ENCODE assay signal across 24 cellular contexts in genomic region chr7:50400114-50400513, GRCh38. TPM values are rescaled to one million over a fixed set of nuclear protein-coding genes. Genes with fewer than 3 reads are reported as not detected.
DNase-seq lines count a peak whose midpoint lies in the region; ATAC-seq, FAIRE-seq and TF ChIP-seq lines count a peak whose summit lies in the region.
"Had no signal": no experiment of that assay in that cellular context is flagged by ENCODE, and none has a peak within 500 bp of the region (broad histone marks: within the 10 kb centered on the region; RNA-seq: fewer than 3 reads in every experiment).

No MANE protein-coding gene starts in this region.

- H3K27me3 ChIP-seq in aorta (ENCODE audit: control insufficient read depth in 1 of 2, insufficient read depth in 2 of 2, low read length in 1 of 2) (no peaks in the 10 kb centered on the region), HepG2 (ENCODE audit: control insufficient read depth in 1 of 2, insufficient read depth in 2 of 2, low read length in 2 of 2) (peaks cover 0 to 25% of the 10 kb centered on the region in 2 experiments; a peak in 2 of 5 replicates)
- H3K27me3 ChIP-seq: BLaER1, colonic mucosa had no signal

- TF ChIP-seq EP300 in HepG2 (IDR thresholded peaks at IDR 0.05; ENCODE audit: low read depth in 2 of 2, low read length in 2 of 2) (no peak), HepG2 (CRISPR knock-in tag; IDR thresholded peaks at IDR 0.05; ENCODE audit: borderline replicate concordance) (no peak)

- DNase-seq in activated CD8-positive, alpha-beta T cell treated with anti-CD3 and anti-CD28 coated beads, Interleukin-2, amount 10 ng/mL, durations not matched to agents 7 days and 5 days, result peak; percentile 18
- DNase-seq in activated CD8-positive, alpha-beta T cell treated with anti-CD3 and anti-CD28 coated beads for 36 hours, result no peak
- DNase-seq in T-helper 17 cell, result no peak
- DNase-seq in memory B cell (ENCODE audit: low spot score in 2 of 2), result no peak
- DNase-seq in aorta, result no peak
- DNase-seq in GM19238 (ENCODE audit: insufficient read length, low spot score), result no peak
- DNase-seq in HepG2 (ENCODE audit: low spot score), result no peak
- no peak for DNase-seq in nephron progenitor cell
- DNase-seq: activated naive CD4-positive, alpha-beta T cell treated with Interleukin-2 at 50 U/mL for 16 hours; activated T-cell treated with anti-CD3 and anti-CD28 coated beads, Interleukin-2, amount 50 U/mL, for 48 hours; amniotic stem cell; colonic mucosa; COR-L47; endodermal cell; NCI-H1105; NCI-H526 treated with DMSO at 0.1 percent for 48 hours; stimulated activated CD4-positive, alpha-beta T cell treated with anti-CD3 and anti-CD28 coated beads, Interleukin-1b, Interleukin-23, amount 100 ng/mL, for 48 hours; substantia nigra had no signal

- intact Hi-C loops in activated CD8-positive, alpha-beta T cell treated with anti-CD3 and anti-CD28 coated beads for 36 hours (cut with micrococcal nuclease), result no loop called here
- intact Hi-C loops in aorta (cut with DNase I), result no loop called here
- intact Hi-C loops in HepG2 (cut with micrococcal nuclease; ENCODE audit: unreplicated experiment), result no loop called here

- POLR2A ChIA-PET in activated CD8-positive, alpha-beta T cell treated with anti-CD3 and anti-CD28 coated beads, Interleukin-2, amount 10 ng/mL, durations not matched to agents 7 days and 5 days (lab: Charles Lee), result no interaction called here
- POLR2A ChIA-PET in activated CD8-positive, alpha-beta T cell treated with anti-CD3 and anti-CD28 coated beads for 36 hours (lab: Charles Lee), result interaction anchor here (1.7 kb wide), 1 partner anchor 17 kb away, joined by 4 read pairs; no protein-coding TSS in a partner anchor
- POLR2A ChIA-PET in HepG2 (lab: Yijun Ruan, JAX), result no interaction called here

- no peak for TF ChIP-seq POLR2A in HepG2 (IDR thresholded peaks at IDR 0.05; ENCODE audit: insufficient read depth in 1 of 2, low read depth in 2 of 2, low read length in 2 of 2)

- peaks cover 84% of the 10 kb centered on the region for H3K36me3 Mint-ChIP-seq in activated CD8-positive, alpha-beta T cell treated with anti-CD3 and anti-CD28 coated beads, Interleukin-2, amount 10 ng/mL, durations not matched to agents 7 days and 5 days (ENCODE audit: low read depth)
- H3K36me3 Mint-ChIP-seq in activated CD8-positive, alpha-beta T cell treated with anti-CD3 and anti-CD28 coated beads for 36 hours (ENCODE audit: low read depth), result peaks cover 84% of the 10 kb centered on the region
- H3K36me3 Mint-ChIP-seq in T-helper 17 cell (ENCODE audit: low read depth) (peaks cover 10% of the 10 kb centered on the region), memory B cell (peaks cover 57% of the 10 kb centered on the region), nephron progenitor cell (ENCODE audit: low read depth) (no peaks in the 10 kb centered on the region)

- no peaks in the 10 kb centered on the region for H3K79me2 ChIP-seq in HepG2 (ENCODE audit: insufficient read depth, low read length)

- no peak overlapping the region for H3K9ac ChIP-seq in HepG2 (ENCODE audit: insufficient read depth, low read depth, low read length)
- H3K9ac ChIP-seq: BLaER1 had no signal

- CTCF ChIA-PET in activated CD8-positive, alpha-beta T cell treated with anti-CD3 and anti-CD28 coated beads, Interleukin-2, amount 10 ng/mL, durations not matched to agents 7 days and 5 days (lab: Charles Lee), result no interaction called here
- CTCF ChIA-PET in activated CD8-positive, alpha-beta T cell treated with anti-CD3 and anti-CD28 coated beads for 36 hours (lab: Charles Lee), result no interaction called here
- CTCF ChIA-PET in HepG2 (lab: Yijun Ruan, JAX; ENCODE audit: low intra/inter-chr PET ratio, low total read pairs), result no interaction called here

- H3K36me3 ChIP-seq in aorta (ENCODE audit: control insufficient read depth in 1 of 2, insufficient read depth in 2 of 2, low read length in 1 of 2) (no peaks in the 10 kb centered on the region), HepG2 (replicated peaks in 1 of 2; ENCODE audit: control insufficient read depth in 1 of 2, insufficient read depth in 2 of 2, low read length in 2 of 2) (no peaks in the 10 kb centered on the region)
- H3K36me3 ChIP-seq: colonic mucosa, SJSA1 had no signal

- no TSS peak for BruUV-seq in HepG2 (replicated peaks; lab: Mats Ljungman, UMichigan)

- ATAC-seq in activated CD8-positive, alpha-beta T cell treated with anti-CD3 and anti-CD28 coated beads, Interleukin-2, amount 10 ng/mL, durations not matched to agents 7 days and 5 days, result no peak
- ATAC-seq in activated CD8-positive, alpha-beta T cell treated with anti-CD3 and anti-CD28 coated beads for 36 hours, result no peak
- ATAC-seq in T-helper 17 cell, result no peak
- ATAC-seq in memory B cell (ENCODE audit: low read depth), result no peak
- ATAC-seq in aorta (ENCODE audit: low FRiP score), result peak; percentile 15
- ATAC-seq in HepG2, result no peak

- no peak overlapping the region for H3K4me2 ChIP-seq in HepG2 (ENCODE audit: low read depth, low read length)
- H3K4me2 ChIP-seq: BLaER1 had no signal

- H3K4me1 Mint-ChIP-seq in activated CD8-positive, alpha-beta T cell treated with anti-CD3 and anti-CD28 coated beads, Interleukin-2, amount 10 ng/mL, durations not matched to agents 7 days and 5 days (ENCODE audit: low read depth), result peaks cover 52% of the 10 kb centered on the region
- peaks cover 84% of the 10 kb centered on the region for H3K4me1 Mint-ChIP-seq in activated CD8-positive, alpha-beta T cell treated with anti-CD3 and anti-CD28 coated beads for 36 hours (ENCODE audit: low read depth)
- H3K4me1 Mint-ChIP-seq in T-helper 17 cell, result peaks cover 51% of the 10 kb centered on the region
- H3K4me1 Mint-ChIP-seq in memory B cell, result peaks cover 50% of the 10 kb centered on the region
- H3K4me1 Mint-ChIP-seq in nephron progenitor cell, result no peaks in the 10 kb centered on the region
- H3K4me1 Mint-ChIP-seq: endodermal cell had no signal

- H3K27me3 Mint-ChIP-seq in activated CD8-positive, alpha-beta T cell treated with anti-CD3 and anti-CD28 coated beads, Interleukin-2, amount 10 ng/mL, durations not matched to agents 7 days and 5 days (ENCODE audit: low read depth), result no peaks in the 10 kb centered on the region
- H3K27me3 Mint-ChIP-seq in activated CD8-positive, alpha-beta T cell treated with anti-CD3 and anti-CD28 coated beads for 36 hours, result no peaks in the 10 kb centered on the region
- H3K27me3 Mint-ChIP-seq in T-helper 17 cell (no peaks in the 10 kb centered on the region), memory B cell (no peaks in the 10 kb centered on the region), nephron progenitor cell (ENCODE audit: low read depth, poor library complexity) (peaks cover 24% of the 10 kb centered on the region)

- 11 to 18% methylated on average over 41 of the region's 41 CpGs for WGBS in aorta, 2 donors
- WGBS in HepG2 (ENCODE audit: low lambda C conversion rate), result 95% methylated on average over 15 of the region's 41 CpGs

- no peaks in the 10 kb centered on the region for H3K9me3 Mint-ChIP-seq in activated CD8-positive, alpha-beta T cell treated with anti-CD3 and anti-CD28 coated beads, Interleukin-2, amount 10 ng/mL, durations not matched to agents 7 days and 5 days (ENCODE audit: insufficient read depth)
- no peaks in the 10 kb centered on the region for H3K9me3 Mint-ChIP-seq in activated CD8-positive, alpha-beta T cell treated with anti-CD3 and anti-CD28 coated beads for 36 hours
- no peaks in the 10 kb centered on the region for H3K9me3 Mint-ChIP-seq in memory B cell
- H3K9me3 Mint-ChIP-seq in nephron progenitor cell, result peaks cover 3% of the 10 kb centered on the region
- H3K9me3 Mint-ChIP-seq: endodermal cell; T-helper 1 cell treated with Interleukin-12 subunit alpha and Interleukin-12 subunit beta and Interleukin-4 antibody, amounts not matched to agents 30 μg/mL and 1 μg/mL, for 36 hours had no signal

- H3K27ac ChIP-seq in aorta (ENCODE audit: low read depth in 1 of 2, low read length in 2 of 2) (no peak overlapping the region), HepG2 (ENCODE audit: extremely low read length, insufficient read depth, low read length) (no peak overlapping the region)
- H3K27ac ChIP-seq: BLaER1, colonic mucosa, SJSA1, skin epidermis had no signal

- H3K9me3 ChIP-seq in T-helper 17 cell (ENCODE audit: control insufficient read depth, low read length, poor library complexity, severe bottlenecking), result no peaks in the 10 kb centered on the region
- H3K9me3 ChIP-seq in aorta (ENCODE audit: control insufficient read depth, low read length), result no peaks in the 10 kb centered on the region
- no peaks in the 10 kb centered on the region for H3K9me3 ChIP-seq in HepG2 (ENCODE audit: low read length)
- H3K9me3 ChIP-seq: colonic mucosa, SJSA1 had no signal

- no peak overlapping the region for H3K4me3 ChIP-seq in aorta (ENCODE audit: low read length in 2 of 2)
- no peak overlapping the region for H3K4me3 ChIP-seq in HepG2 (replicated peaks in 1 of 3; ENCODE audit: insufficient read depth in 1 of 3, low read depth in 2 of 3, low read length in 3 of 3)
- H3K4me3 ChIP-seq: BLaER1, colonic mucosa, SJSA1, skin epidermis had no signal

- no peak for FAIRE-seq in HepG2 (lab: Jason Lieb, UNC)
- FAIRE-seq: GM12891, keratinocyte had no signal

- no peak for TF ChIP-seq CTCF in activated CD8-positive, alpha-beta T cell treated with anti-CD3 and anti-CD28 coated beads for 36 hours (IDR thresholded peaks at IDR 0.05)
- TF ChIP-seq CTCF in HepG2 (CRISPR knock-in tag; IDR thresholded peaks at IDR 0.05) (no peak), nephron progenitor cell (IDR thresholded peaks at IDR 0.05) (no peak)

- H4K20me1 ChIP-seq in HepG2 (ENCODE audit: insufficient read depth, low read length), result no peaks in the 10 kb centered on the region

- no peak overlapping the region for H2AFZ ChIP-seq in HepG2 (ENCODE audit: low read length)

- in situ Hi-C loops in HepG2 (cut with HindIII; ENCODE audit: extremely low pct_ligation_motif_present, low pct_unique_long_range_greater_than_20kb), result no loop called here

- no peak for TF ChIP-seq RAD21 in HepG2 (CRISPR knock-in tag; IDR thresholded peaks at IDR 0.05)

- H3K4me3 Mint-ChIP-seq in activated CD8-positive, alpha-beta T cell treated with anti-CD3 and anti-CD28 coated beads, Interleukin-2, amount 10 ng/mL, durations not matched to agents 7 days and 5 days, result no peak overlapping the region
- no peak overlapping the region for H3K4me3 Mint-ChIP-seq in activated CD8-positive, alpha-beta T cell treated with anti-CD3 and anti-CD28 coated beads for 36 hours
- H3K4me3 Mint-ChIP-seq in T-helper 17 cell (no peak overlapping the region), memory B cell (no peak overlapping the region), nephron progenitor cell (no peak overlapping the region)
- H3K4me3 Mint-ChIP-seq: endodermal cell; T-helper 1 cell treated with Interleukin-12 subunit alpha and Interleukin-12 subunit beta and Interleukin-4 antibody, amounts not matched to agents 30 μg/mL and 1 μg/mL, for 36 hours had no signal

- H3K4me1 ChIP-seq in aorta (ENCODE audit: control insufficient read depth in 1 of 2, insufficient read depth in 2 of 2, low read length in 2 of 2) (no peaks in the 10 kb centered on the region), HepG2 (ENCODE audit: insufficient read depth, low read length) (no peaks in the 10 kb centered on the region)
- H3K4me1 ChIP-seq: colonic mucosa, SJSA1 had no signal

- H3K27ac Mint-ChIP-seq in activated CD8-positive, alpha-beta T cell treated with anti-CD3 and anti-CD28 coated beads, Interleukin-2, amount 10 ng/mL, durations not matched to agents 7 days and 5 days, result no peak overlapping the region
- H3K27ac Mint-ChIP-seq in activated CD8-positive, alpha-beta T cell treated with anti-CD3 and anti-CD28 coated beads for 36 hours, result no peak overlapping the region
- H3K27ac Mint-ChIP-seq in T-helper 17 cell, result peak overlapping the region; percentile 88
- peak overlapping the region; percentile 95 for H3K27ac Mint-ChIP-seq in memory B cell
- H3K27ac Mint-ChIP-seq in nephron progenitor cell, result no peak overlapping the region
- H3K27ac Mint-ChIP-seq: endodermal cell had no signal

RNA-seq across cellular contexts. Expression of gene FIGNL1, which starts 50.0 kb away (rescaled TPM):
- total RNA-seq in activated CD8-positive, alpha-beta T cell treated with anti-CD3 and anti-CD28 coated beads, Interleukin-2, amount 10 ng/mL, durations not matched to agents 7 days and 5 days, result 10 to 100 TPM; 40.7 to 41.0 TPM
- 10 to 100 TPM; 46.8 to 47.2 TPM for total RNA-seq in activated CD8-positive, alpha-beta T cell treated with anti-CD3 and anti-CD28 coated beads for 36 hours
- total RNA-seq in T-helper 17 cell (1 to 10 TPM; 8.6 to 9.8 TPM), aorta (1 to 10 TPM; 5.4 to 5.9 TPM), HepG2 (2016; rRNA removed; fragmentation: Illumina TruSeq; extraction: Trizol) (20.9 and 28.0 TPM in 2 replicates)
- polyA plus RNA-seq in aorta (1 to 10 TPM; 1.3 to 4.1 TPM), HepG2 (2011; rRNA removed) (4.0 and 6.3 TPM in 2 replicates)
- 2.0 and 2.4 TPM in 2 replicates for total RNA-seq in HepG2 (2016; cell fraction: cytosol; rRNA removed; fragmentation: Illumina TruSeq; extraction: Trizol; ENCODE audit: low read depth)
- total RNA-seq in HepG2 (2016; cell fraction: insoluble cytoplasmic fraction; rRNA removed; fragmentation: Illumina TruSeq; extraction: Trizol), result 17.5 and 28.7 TPM in 2 replicates
- 5.7 and 6.4 TPM in 2 replicates for total RNA-seq in HepG2 (2016; cell fraction: membrane; rRNA removed; fragmentation: Illumina TruSeq; extraction: Trizol)
- 15.1 and 16.9 TPM in 2 replicates for total RNA-seq in HepG2 (2016; cell fraction: nucleus; rRNA removed; fragmentation: Illumina TruSeq; extraction: Trizol)
- polyA plus RNA-seq in HepG2 (2011; cell fraction: cytosol; rRNA removed), result 1.3 and 1.5 TPM in 2 replicates
- 2.8 and 3.7 TPM in 2 replicates for polyA plus RNA-seq in HepG2 (2011; cell fraction: nucleus; rRNA removed)
- polyA plus RNA-seq in HepG2 (2012), result 3.2 and 5.2 TPM in 2 replicates
- 0.41 and 0.53 TPM in 2 replicates for polyA plus RNA-seq in HepG2 (2016; cell fraction: cytosol; fragmentation: Illumina TruSeq; extraction: Trizol; ENCODE audit: low read depth)
- polyA plus RNA-seq in HepG2 (2016; cell fraction: insoluble cytoplasmic fraction; fragmentation: Illumina TruSeq; extraction: Trizol; ENCODE audit: low read depth), result 17.2 and 19.0 TPM in 2 replicates
- 1.4 and 1.5 TPM in 2 replicates for polyA plus RNA-seq in HepG2 (2016; cell fraction: membrane; fragmentation: Illumina TruSeq; extraction: Trizol; ENCODE audit: low read depth)
- 15.8 and 16.9 TPM in 2 replicates for polyA plus RNA-seq in HepG2 (2016; cell fraction: nucleus; fragmentation: Illumina TruSeq; extraction: Trizol; ENCODE audit: insufficient read depth, low read depth)
- polyA minus RNA-seq in HepG2 (2011; rRNA and poly(A)+ RNA removed; ENCODE audit: low replicate concordance), result 8.0 and 34.7 TPM in 2 replicates
- polyA minus RNA-seq in HepG2 (2011; cell fraction: cytosol; rRNA and poly(A)+ RNA removed), result 2.7 and 7.0 TPM in 2 replicates
- 13.6 and 16.1 TPM in 2 replicates for polyA minus RNA-seq in HepG2 (2011; cell fraction: nucleus; rRNA and poly(A)+ RNA removed)

Comparison
In these comparisons a context has a peak if more than half of its experiments do, and no peak if none do; other contexts are left out.
1. H3K27ac Mint-ChIP-seq: peak in T-helper 17 cell (single experiment) and memory B cell (single experiment); none in activated CD8-positive, alpha-beta T cell treated with anti-CD3 and anti-CD28 coated beads, Interleukin-2, amount 10 ng/mL, durations not matched to agents 7 days and 5 days (single experiment), activated CD8-positive, alpha-beta T cell treated with anti-CD3 and anti-CD28 coated beads for 36 hours (single experiment) and nephron progenitor cell (single experiment).